In the genomic region with DNA sequence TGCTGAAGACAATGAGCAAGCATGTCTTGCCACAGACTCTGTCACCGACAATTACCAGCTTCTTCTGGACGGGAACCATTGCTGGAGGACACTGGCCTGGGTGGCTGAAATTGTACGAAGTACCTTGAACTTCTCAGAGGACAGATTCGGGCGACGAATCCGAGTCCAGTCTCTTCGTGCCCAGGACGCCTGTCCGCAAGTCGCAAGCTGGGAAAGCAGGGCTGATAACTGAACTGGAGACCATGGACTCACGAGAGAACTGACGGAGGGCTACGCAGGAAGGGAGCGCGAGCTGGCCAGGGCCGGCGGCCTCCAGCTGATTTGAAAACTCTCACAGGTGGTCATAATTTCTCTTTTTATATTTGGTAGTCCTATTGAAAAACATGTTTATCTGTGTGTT, we compare ENCODE assay signal across 20 cellular contexts.
DNase-seq lines count a peak whose midpoint lies in the region; ATAC-seq, FAIRE-seq and TF ChIP-seq lines count a peak whose summit lies in the region.
"Had no signal": no experiment of that assay in that cellular context is flagged by ENCODE, and none has a peak within 500 bp of the region (broad histone marks: within the 10 kb centered on the region; RNA-seq: fewer than 3 reads in every experiment).

No MANE protein-coding gene starts in this region.

- H2AFZ ChIP-seq in GM23338, result no peak overlapping the region

- H3K4me1 ChIP-seq in kidney (ENCODE audit: control insufficient read depth in 1 of 2, insufficient read depth in 1 of 2, low read depth in 1 of 2, low read length in 2 of 2) (no peaks in the 10 kb centered on the region), spleen (no peaks in the 10 kb centered on the region), uterus (no peaks in the 10 kb centered on the region), GM23338 (ENCODE audit: insufficient read depth) (no peaks in the 10 kb centered on the region)
- H3K4me1 ChIP-seq: BLaER1 treated with 17β-estradiol and CSF1 and Interleukin-3, amounts not matched to agents 10 nM and 100 nM; Peyer's patch had no signal

- 93 to 97% (median 95%) methylated on average over 15 to 18 of the region's 18 CpGs for WGBS in spleen, 5 donors

- H3K36me3 ChIP-seq in kidney (ENCODE audit: control insufficient read depth in 1 of 2, insufficient read depth in 2 of 2, low read length in 2 of 2) (no peaks in the 10 kb centered on the region), spleen (no peaks in the 10 kb centered on the region), uterus (no peaks in the 10 kb centered on the region), GM23338 (ENCODE audit: insufficient read depth) (no peaks in the 10 kb centered on the region)
- H3K36me3 ChIP-seq: BLaER1 treated with 17β-estradiol and CSF1 and Interleukin-3, amounts not matched to agents 10 nM and 100 nM; Peyer's patch had no signal

- intact Hi-C loops in CD14-positive monocyte (cut with micrococcal nuclease), result no loop called here
- intact Hi-C loops in kidney (cut with DNase I), result no loop called here
- intact Hi-C loops in spleen (cut with DNase I; ENCODE audit: low total_unique reads), result no loop called here
- intact Hi-C loops in uterus (cut with DNase I; ENCODE audit: low total_unique reads), result no loop called here

- H3K9me2 ChIP-seq in GM23338 (ENCODE audit: insufficient read depth), result no peaks in the 10 kb centered on the region

- H3K27ac ChIP-seq in kidney (ENCODE audit: low read depth in 2 of 2, low read length in 2 of 2) (no peak overlapping the region), spleen (no peak overlapping the region), uterus (no peak overlapping the region), GM23338 (ENCODE audit: low read depth) (no peak overlapping the region)
- H3K27ac ChIP-seq: BLaER1 treated with 17β-estradiol and CSF1 and Interleukin-3, amounts not matched to agents 10 nM and 100 nM; Peyer's patch had no signal

- no peaks in the 10 kb centered on the region for H3K27me3 ChIP-seq in spleen (replicated peaks in 1 of 7)
- no peaks in the 10 kb centered on the region for H3K27me3 ChIP-seq in uterus
- no peaks in the 10 kb centered on the region for H3K27me3 ChIP-seq in GM23338 (ENCODE audit: insufficient read depth)
- H3K27me3 ChIP-seq: BLaER1 treated with 17β-estradiol and CSF1 and Interleukin-3, amounts not matched to agents 10 nM and 100 nM; Peyer's patch had no signal

- H3K9ac ChIP-seq in kidney (ENCODE audit: low read length in 2 of 2), result no peak overlapping the region
- H3K9ac ChIP-seq: BLaER1 treated with 17β-estradiol and CSF1 and Interleukin-3, amounts not matched to agents 10 nM and 100 nM had no signal

- H3K9me3 Mint-ChIP-seq in CD14-positive monocyte, result peaks cover 0 to 5% (median 0%) of the 10 kb centered on the region in 7 donors
- H3K9me3 Mint-ChIP-seq in GM23338, result no peaks in the 10 kb centered on the region

- FAIRE-seq in kidney (lab: Jason Lieb, UNC), result no peak
- FAIRE-seq: GM12892 had no signal

- no peak for TF ChIP-seq CTCF in CD14-positive monocyte (IDR thresholded peaks at IDR 0.05)
- TF ChIP-seq CTCF in kidney (IDR thresholded peaks at IDR 0.05; ENCODE audit: borderline replicate concordance, extremely low read depth, insufficient read depth), result no peak
- no peak for TF ChIP-seq CTCF in spleen (IDR thresholded peaks at IDR 0.05 in 8 of 11, conservative IDR thresholded peaks at IDR 0.05 in 3 of 11)
- TF ChIP-seq CTCF in uterus (IDR thresholded peaks at IDR 0.05), result no peak
- no peak for TF ChIP-seq CTCF in GM23338 (conservative IDR thresholded peaks at IDR 0.05; ENCODE audit: low read depth in 2 of 2)

- no peak overlapping the region for H3K27ac Mint-ChIP-seq in CD14-positive monocyte
- no peak overlapping the region for H3K27ac Mint-ChIP-seq in GM23338
- H3K27ac Mint-ChIP-seq: CD8-positive, alpha-beta T cell had no signal

- H3K9me3 ChIP-seq in kidney (ENCODE audit: control insufficient read depth in 1 of 2, low read length in 2 of 2) (no peaks in the 10 kb centered on the region), spleen (no peaks in the 10 kb centered on the region), uterus (no peaks in the 10 kb centered on the region)
- H3K9me3 ChIP-seq: BLaER1 treated with 17β-estradiol and CSF1 and Interleukin-3, amounts not matched to agents 10 nM and 100 nM; Peyer's patch had no signal

- no peaks in the 10 kb centered on the region for H3K79me2 ChIP-seq in GM23338 (replicated peaks; ENCODE audit: insufficient read depth)

- no peaks in the 10 kb centered on the region for H3F3A ChIP-seq in GM23338 (replicated peaks; ENCODE audit: low read depth)

- H3K4me3 Mint-ChIP-seq in CD14-positive monocyte (no peak overlapping the region), GM23338 (no peak overlapping the region)
- H3K4me3 Mint-ChIP-seq: CD8-positive, alpha-beta T cell had no signal

- H3K36me3 Mint-ChIP-seq in CD14-positive monocyte (no peaks in the 10 kb centered on the region), GM23338 (ENCODE audit: low read depth) (no peaks in the 10 kb centered on the region)
- H3K36me3 Mint-ChIP-seq: CD8-positive, alpha-beta T cell had no signal

- H3K4me2 ChIP-seq in GM23338, result no peak overlapping the region
- H3K4me2 ChIP-seq: BLaER1 treated with 17β-estradiol and CSF1 and Interleukin-3, amounts not matched to agents 10 nM and 100 nM had no signal

- TF ChIP-seq POLR2A in spleen (IDR thresholded peaks at IDR 0.05), result no peak
- TF ChIP-seq POLR2A in uterus (IDR thresholded peaks at IDR 0.05), result no peak

- H4K20me1 ChIP-seq in GM23338 (replicated peaks; ENCODE audit: insufficient read depth), result no peaks in the 10 kb centered on the region
- H4K20me1 ChIP-seq: BLaER1 treated with 17β-estradiol and CSF1 and Interleukin-3, amounts not matched to agents 10 nM and 100 nM had no signal

- H3K4me3 ChIP-seq in kidney (ENCODE audit: low read length in 2 of 2) (no peak overlapping the region), spleen (no peak overlapping the region), uterus (no peak overlapping the region), GM23338 (no peak overlapping the region)
- H3K4me3 ChIP-seq: BLaER1 treated with 17β-estradiol and CSF1 and Interleukin-3, amounts not matched to agents 10 nM and 100 nM; Peyer's patch had no signal

- no peaks in the 10 kb centered on the region for H3K27me3 Mint-ChIP-seq in CD14-positive monocyte (ENCODE audit: low read depth in 3 of 3)
- no peaks in the 10 kb centered on the region for H3K27me3 Mint-ChIP-seq in GM23338 (ENCODE audit: insufficient read depth, low read depth, poor library complexity)

- ATAC-seq in GM23338, result no peak
- ATAC-seq: CD8-positive, alpha-beta T cell; HCT116 had no signal

- DNase-seq in CD14-positive monocyte (ENCODE audit: low spot score) (peak; percentile 39), GM03348 (ENCODE audit: low spot score) (peak; percentile 1), kidney (peak; percentile 46), spleen (peak; percentile 56), uterus (no peak), KG1 (lab: John Stamatoyannopoulos, UW) (no peak), GM23338 (ENCODE audit: low spot score) (no peak)
- DNase-seq: CD8-positive, alpha-beta T cell; DND-41; GOT3; KBM-7; NCI-H1694; NCI-H2081; NCI-H2171; NCI-H524 treated with DMSO at 0.1 percent for 48 hours; NCI-H82; Peyer's patch had no signal

- H3K4me1 Mint-ChIP-seq in CD14-positive monocyte (no peaks in the 10 kb centered on the region), GM23338 (no peaks in the 10 kb centered on the region)

TF ChIP-seq in GM23338, 12 proteins besides CTCF, POLR2A, EP300 and RAD21:
- no peak for TF ChIP-seq ZNF331 (CRISPR knock-in tag; IDR thresholded peaks at IDR 0.05; ENCODE audit: low read depth)
- TF ChIP-seq CREB1 (CRISPR knock-in tag; IDR thresholded peaks at IDR 0.05; ENCODE audit: low read depth), result no peak
- TF ChIP-seq, protein P1, sequence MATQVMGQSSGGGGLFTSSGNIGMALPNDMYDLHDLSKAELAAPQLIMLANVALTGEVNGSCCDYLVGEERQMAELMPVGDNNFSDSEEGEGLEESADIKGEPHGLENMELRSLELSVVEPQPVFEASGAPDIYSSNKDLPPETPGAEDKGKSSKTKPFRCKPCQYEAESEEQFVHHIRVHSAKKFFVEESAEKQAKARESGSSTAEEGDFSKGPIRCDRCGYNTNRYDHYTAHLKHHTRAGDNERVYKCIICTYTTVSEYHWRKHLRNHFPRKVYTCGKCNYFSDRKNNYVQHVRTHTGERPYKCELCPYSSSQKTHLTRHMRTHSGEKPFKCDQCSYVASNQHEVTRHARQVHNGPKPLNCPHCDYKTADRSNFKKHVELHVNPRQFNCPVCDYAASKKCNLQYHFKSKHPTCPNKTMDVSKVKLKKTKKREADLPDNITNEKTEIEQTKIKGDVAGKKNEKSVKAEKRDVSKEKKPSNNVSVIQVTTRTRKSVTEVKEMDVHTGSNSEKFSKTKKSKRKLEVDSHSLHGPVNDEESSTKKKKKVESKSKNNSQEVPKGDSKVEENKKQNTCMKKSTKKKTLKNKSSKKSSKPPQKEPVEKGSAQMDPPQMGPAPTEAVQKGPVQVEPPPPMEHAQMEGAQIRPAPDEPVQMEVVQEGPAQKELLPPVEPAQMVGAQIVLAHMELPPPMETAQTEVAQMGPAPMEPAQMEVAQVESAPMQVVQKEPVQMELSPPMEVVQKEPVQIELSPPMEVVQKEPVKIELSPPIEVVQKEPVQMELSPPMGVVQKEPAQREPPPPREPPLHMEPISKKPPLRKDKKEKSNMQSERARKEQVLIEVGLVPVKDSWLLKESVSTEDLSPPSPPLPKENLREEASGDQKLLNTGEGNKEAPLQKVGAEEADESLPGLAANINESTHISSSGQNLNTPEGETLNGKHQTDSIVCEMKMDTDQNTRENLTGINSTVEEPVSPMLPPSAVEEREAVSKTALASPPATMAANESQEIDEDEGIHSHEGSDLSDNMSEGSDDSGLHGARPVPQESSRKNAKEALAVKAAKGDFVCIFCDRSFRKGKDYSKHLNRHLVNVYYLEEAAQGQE (IDR thresholded peaks at IDR 0.05; ENCODE audit: unreplicated experiment), result no peak
- no peak for TF ChIP-seq NANOG (IDR thresholded peaks at IDR 0.05; ENCODE audit: borderline replicate concordance)

Comparison
In these comparisons a context has a peak if more than half of its experiments do, and no peak if none do; other contexts are left out.
1. DNase-seq: peak in CD14-positive monocyte (single experiment), GM03348 (single experiment), kidney (single experiment) and spleen (single experiment); none in uterus (0 of 2), KG1 (single experiment) and GM23338 (single experiment).